ENCODE assay signal across 8 cellular contexts in genomic region chrX:11787564-11787963, GRCh38. TPM values are rescaled to one million over a fixed set of nuclear protein-coding genes. Genes with fewer than 3 reads are reported as not detected.
A peak's percentile ranks its signal among the peaks of the same experiment; 100 is the strongest.
DNase-seq lines count a peak whose midpoint lies in the region; ATAC-seq and TF ChIP-seq lines count a peak whose summit lies in the region.

No MANE protein-coding gene starts in this region.

- H3K9me3 Mint-ChIP-seq in CD4-positive, alpha-beta T cell, result no peaks in the 10 kb centered on the region
- no peaks in the 10 kb centered on the region for H3K9me3 Mint-ChIP-seq in naive thymus-derived CD8-positive, alpha-beta T cell

- no peaks in the 10 kb centered on the region for H3K27me3 ChIP-seq in CD4-positive, alpha-beta T cell (ENCODE audit: control insufficient read depth, insufficient read depth, low read length)

- peaks cover 32% of the 10 kb centered on the region for H3K4me1 Mint-ChIP-seq in CD4-positive, alpha-beta T cell (ENCODE audit: low read depth)
- H3K4me1 Mint-ChIP-seq in naive thymus-derived CD8-positive, alpha-beta T cell, result peaks cover 2 to 29% (median 24%) of the 10 kb centered on the region in 4 donors

- no peaks in the 10 kb centered on the region for H3K9me3 ChIP-seq in CD4-positive, alpha-beta T cell (ENCODE audit: control insufficient read depth, low read length)

- peak overlapping the region; percentile 84 for H3K4me3 Mint-ChIP-seq in CD4-positive, alpha-beta T cell
- peak overlapping the region; percentile 66 to 85 (median 72) for H3K4me3 Mint-ChIP-seq in naive thymus-derived CD8-positive, alpha-beta T cell

- peak; percentile 85 for ATAC-seq in CD4-positive, alpha-beta T cell (ENCODE audit: poor library complexity)
- peak; percentile 80 to 81 for ATAC-seq in naive thymus-derived CD8-positive, alpha-beta T cell
- ATAC-seq in HG03521 (IDR thresholded peaks at IDR 0.05; ENCODE audit: unreplicated experiment) (no peak), GM18520 (IDR thresholded peaks at IDR 0.05; ENCODE audit: unreplicated experiment) (no peak)

- H3K27ac Mint-ChIP-seq in CD4-positive, alpha-beta T cell, result peak overlapping the region; percentile 45
- H3K27ac Mint-ChIP-seq in naive thymus-derived CD8-positive, alpha-beta T cell, result peak overlapping the region in 8 of 10 donors; percentile 37 to 87 (median 76)

- peak overlapping the region; percentile 25 for H3K4me3 ChIP-seq in epithelial cell of esophagus (ENCODE audit: low read length)

- POLR2A ChIA-PET in CD4-positive, alpha-beta T cell (lab: Charles Lee), result interaction anchor here (0.6 to 1.2 kb wide), 4 partner anchors 9 to 120 kb away, joined by 3 to 4 read pairs (median 4); partner anchors contain the start of gene MSL3
- POLR2A ChIA-PET in naive thymus-derived CD8-positive, alpha-beta T cell (lab: Charles Lee), result interaction anchor here (0.7 kb wide), 1 partner anchor 17 kb away, joined by 3 read pairs; no protein-coding TSS in a partner anchor

- H3K27ac ChIP-seq in CD4-positive, alpha-beta T cell (ENCODE audit: low read depth, low read length), result no peak overlapping the region

- no peaks in the 10 kb centered on the region for H3K27me3 Mint-ChIP-seq in CD4-positive, alpha-beta T cell
- H3K27me3 Mint-ChIP-seq in naive thymus-derived CD8-positive, alpha-beta T cell, result no peaks in the 10 kb centered on the region

- no peak for TF ChIP-seq CTCF in CD4-positive, alpha-beta T cell (IDR thresholded peaks at IDR 0.05)
- peak; percentile 62 for TF ChIP-seq CTCF in epithelial cell of esophagus (IDR thresholded peaks at IDR 0.05; ENCODE audit: insufficient read depth, low read depth, low read length, missing control alignments)

- H3K36me3 Mint-ChIP-seq in CD4-positive, alpha-beta T cell (ENCODE audit: low read depth), result no peaks in the 10 kb centered on the region
- no peaks in the 10 kb centered on the region for H3K36me3 Mint-ChIP-seq in naive thymus-derived CD8-positive, alpha-beta T cell

- CTCF ChIA-PET in CD4-positive, alpha-beta T cell (lab: Charles Lee), result interaction anchor here (0.7 to 1.7 kb wide), 9 partner anchors 11 to 984 kb away, joined by 3 to 8 read pairs (median 4); no protein-coding TSS in a partner anchor

- DNase-seq in CD4-positive, alpha-beta T cell, result peak; percentile 49 to 67 (median 62)
- peak; percentile 5 for DNase-seq in HuH-7 (ENCODE audit: low spot score)
- DNase-seq in activated CD8-positive, alpha-beta memory T cell treated with anti-CD3 and anti-CD28 coated beads for 48 hours (ENCODE audit: low read depth in 2 of 3, low spot score in 2 of 3), result peak in 2 of 3 experiments; percentile 42 to 55
- DNase-seq in epithelial cell of esophagus (ENCODE audit: low read depth), result peak; percentile 53
- peak; percentile 44 to 86 (median 64) for DNase-seq in naive thymus-derived CD8-positive, alpha-beta T cell
- DNase-seq in stimulated activated CD8-positive, alpha-beta memory T cell treated with anti-CD3 and anti-CD28 coated beads, Interleukin-7, amount 100 ng/mL, for 24 hours (ENCODE audit: low read depth), result peak; percentile 46

- intact Hi-C loops in CD4-positive, alpha-beta T cell (cut with DNase I, micrococcal nuclease), result loop anchor here (1.0 to 5.0 kb wide), 3 partner anchors 35 to 121 kb away; no protein-coding TSS in a partner anchor

RNA-seq across cellular contexts. Expression of gene MSL3, which starts 29.5 kb away (rescaled TPM):
- 100 to 1,000 TPM; 126 to 137 TPM for total RNA-seq in CD4-positive, alpha-beta T cell
- 100 to 1,000 TPM; 175 to 184 TPM for total RNA-seq in naive thymus-derived CD8-positive, alpha-beta T cell
- 100 to 1,000 TPM in 1 of 3 donors, 10 to 100 TPM in 2; 88.1 to 113 (median 92.5) TPM for polyA plus RNA-seq in naive thymus-derived CD8-positive, alpha-beta T cell

Comparison
In these comparisons a context has a peak if more than half of its experiments do, and no peak if none do; other contexts are left out.
1. ATAC-seq: peak in CD4-positive, alpha-beta T cell (single experiment) and naive thymus-derived CD8-positive, alpha-beta T cell (2 of 2); none in HG03521 (single experiment) and GM18520 (single experiment).
2. DNase-seq: peak in every context shown above with its lines; median percentile 64 in naive thymus-derived CD8-positive, alpha-beta T cell; 62 in CD4-positive, alpha-beta T cell; 53 in epithelial cell of esophagus; 48 in activated CD8-positive, alpha-beta memory T cell treated with anti-CD3 and anti-CD28 coated beads for 48 hours; 46 in stimulated activated CD8-positive, alpha-beta memory T cell treated with anti-CD3 and anti-CD28 coated beads, Interleukin-7, amount 100 ng/mL, for 24 hours; 5 in HuH-7.